In genomic region chr20:26208296-26209091, GRCh38 we compare ENCODE assay signal across 9 cellular contexts.
DNase-seq lines count a peak whose midpoint lies in the region; ATAC-seq and FAIRE-seq lines count a peak whose summit lies in the region.
"Had no signal": no experiment of that assay in that cellular context is flagged by ENCODE, and none has a peak within 500 bp of the region (broad histone marks: within the 10 kb centered on the region; RNA-seq: fewer than 3 reads in every experiment).

No MANE protein-coding gene starts in this region.

- peak; percentile 100 for FAIRE-seq in islet of Langerhans (lab: Jason Lieb, UNC)

- no peak for ATAC-seq in GM18519 (IDR thresholded peaks at IDR 0.05; ENCODE audit: low FRiP score, unreplicated experiment)
- ATAC-seq in left lobe of liver: no peak
- ATAC-seq: Panc1 had no signal

- DNase-seq in DMS79 treated with DMSO at 0.1 percent for 48 hours (lab: John Stamatoyannopoulos, UW) (peak; percentile 2), DMS79 (lab: John Stamatoyannopoulos, UW) (no peak), left lobe of liver (ENCODE audit: low spot score) (no peak), NCI-H1930 (lab: John Stamatoyannopoulos, UW) (no peak)
- DNase-seq in activated naive CD4-positive, alpha-beta T cell (lab: John Stamatoyannopoulos, UW): peak in 3 of 4 experiments; percentile 17 to 58 (median 47)
- DNase-seq in stimulated activated CD8-positive, alpha-beta memory T cell treated with anti-CD3 and anti-CD28 coated beads, Interleukin-15, amount 100 ng/mL, for 24 hours (ENCODE audit: low read depth): peak; percentile 3

Comparison
In these comparisons a context has a peak if more than half of its experiments do, and no peak if none do; other contexts are left out.
1. DNase-seq: peak in DMS79 treated with DMSO at 0.1 percent for 48 hours (single experiment), activated naive CD4-positive, alpha-beta T cell (3 of 4) and stimulated activated CD8-positive, alpha-beta memory T cell treated with anti-CD3 and anti-CD28 coated beads, Interleukin-15, amount 100 ng/mL, for 24 hours (single experiment); none in DMS79 (single experiment), left lobe of liver (single experiment) and NCI-H1930 (0 of 2).